In genomic region chr2:56613917-56614316, GRCh38 we compare ENCODE assay signal across 16 cellular contexts.
A peak's percentile ranks its signal among the peaks of the same experiment; 100 is the strongest.
DNase-seq lines count a peak whose midpoint lies in the region; ATAC-seq and TF ChIP-seq lines count a peak whose summit lies in the region.
"Had no signal": no experiment of that assay in that cellular context is flagged by ENCODE, and none has a peak within 500 bp of the region (broad histone marks: within the 10 kb centered on the region; RNA-seq: fewer than 3 reads in every experiment).

No MANE protein-coding gene starts in this region.

- H3K27ac ChIP-seq in uterus = no peak overlapping the region
- H3K27ac ChIP-seq: A549, PC-9 had no signal

- H3K4me1 ChIP-seq in uterus = no peaks in the 10 kb centered on the region
- H3K4me1 ChIP-seq: A549, BE2C had no signal

- peak; percentile 65 for DNase-seq in EH (ENCODE audit: low read depth)
- peak; percentile 65 for DNase-seq in HS-5 (ENCODE audit: low read depth)
- DNase-seq in astrocyte of the hippocampus (ENCODE audit: low read depth, low spot score) = peak; percentile 0
- DNase-seq in fibroblast of villous mesenchyme (ENCODE audit: low read depth) = peak; percentile 50
- DNase-seq in T-helper 2 cell = no peak
- no peak for DNase-seq in uterus
- DNase-seq in activated CD4-positive, alpha-beta T cell treated with anti-CD3 and anti-CD28 coated beads for 4 hours = no peak
- DNase-seq: BE2C; CD8-positive, alpha-beta memory T cell; NCI-H1048; NCI-H1694; NCI-H446; PC-9 had no signal

- no peaks in the 10 kb centered on the region for H3K27me3 ChIP-seq in uterus
- H3K27me3 ChIP-seq: BE2C had no signal

- no peak for ATAC-seq in GM21825 (IDR thresholded peaks at IDR 0.05; ENCODE audit: unreplicated experiment)
- ATAC-seq: A549, HCT116 had no signal

- H3K9me3 ChIP-seq in uterus = no peaks in the 10 kb centered on the region
- H3K9me3 ChIP-seq: A549, BE2C had no signal

- intact Hi-C loops in uterus (cut with DNase I; ENCODE audit: low total_unique reads) = no loop called here

- H3K36me3 ChIP-seq in uterus = no peaks in the 10 kb centered on the region
- H3K36me3 ChIP-seq: BE2C had no signal

- TF ChIP-seq POLR2A in uterus (IDR thresholded peaks at IDR 0.05) = no peak

- H3K4me3 ChIP-seq in fibroblast of villous mesenchyme (ENCODE audit: low read depth, low read length) (no peak overlapping the region), uterus (no peak overlapping the region)
- H3K4me3 ChIP-seq: A549, PC-9 had no signal

- no peak for TF ChIP-seq CTCF in fibroblast of villous mesenchyme (IDR thresholded peaks at IDR 0.05; ENCODE audit: insufficient read depth, low read depth, low read length)
- no peak for TF ChIP-seq CTCF in uterus (IDR thresholded peaks at IDR 0.05)

Comparison
In these comparisons a context has a peak if more than half of its experiments do, and no peak if none do; other contexts are left out.
1. DNase-seq: peak in EH (single experiment), HS-5 (single experiment), astrocyte of the hippocampus (single experiment) and fibroblast of villous mesenchyme (single experiment); none in T-helper 2 cell (0 of 5), uterus (0 of 2) and activated CD4-positive, alpha-beta T cell treated with anti-CD3 and anti-CD28 coated beads for 4 hours (0 of 2).